In the genomic region with DNA sequence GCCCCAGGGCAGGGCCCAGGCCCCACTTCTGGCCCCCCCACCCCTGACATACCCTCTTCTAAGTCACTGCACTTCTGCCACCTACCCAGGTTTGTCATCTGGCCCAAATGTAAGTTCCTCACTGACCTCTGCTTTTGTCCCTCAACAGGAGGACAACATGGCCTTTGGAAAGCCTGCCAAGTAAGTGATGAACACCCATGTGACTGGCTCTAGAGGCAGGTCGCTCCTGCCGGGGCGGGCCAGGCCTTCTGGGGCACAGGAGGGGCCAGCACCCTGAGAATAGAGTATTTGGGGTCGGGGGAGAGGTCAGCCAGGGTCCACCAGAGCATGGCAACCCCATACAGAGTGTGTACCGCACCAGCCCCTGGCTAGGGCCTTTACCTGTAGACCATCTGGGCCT, we compare ENCODE assay signal across 23 cellular contexts. TPM values are rescaled to one million over a fixed set of nuclear protein-coding genes. Genes with fewer than 3 reads are reported as not detected.
DNase-seq lines count a peak whose midpoint lies in the region; ATAC-seq and TF ChIP-seq lines count a peak whose summit lies in the region.
"Had no signal": no experiment of that assay in that cellular context is flagged by ENCODE, and none has a peak within 500 bp of the region (broad histone marks: within the 10 kb centered on the region; RNA-seq: fewer than 3 reads in every experiment).

No MANE protein-coding gene starts in this region.

- H3K4me3 ChIP-seq in ACC112 (ENCODE audit: low read depth, low read length): no peak overlapping the region
- no peak overlapping the region for H3K4me3 ChIP-seq in CD4-positive, alpha-beta memory T cell (ENCODE audit: low read length in 2 of 2)
- no peak overlapping the region for H3K4me3 ChIP-seq in esophagus (ENCODE audit: low read depth in 1 of 2, low read length in 2 of 2)
- H3K4me3 ChIP-seq in esophagus squamous epithelium: no peak overlapping the region
- H3K4me3 ChIP-seq: GM12878, left lung, psoas muscle, uterus had no signal

- peaks cover 0 to 2% (median 0%) of the 10 kb centered on the region in 8 donors for H3K9me3 Mint-ChIP-seq in CD4-positive, alpha-beta memory T cell
- H3K9me3 Mint-ChIP-seq in natural killer cell: no peaks in the 10 kb centered on the region

- H3K4me1 Mint-ChIP-seq in CD4-positive, alpha-beta memory T cell: peaks cover 24 to 54% (median 37%) of the 10 kb centered on the region in 4 donors
- H3K4me1 Mint-ChIP-seq in natural killer cell: peaks cover 34 to 44% of the 10 kb centered on the region in 2 donors

- TF ChIP-seq POLR2A in esophagus squamous epithelium (IDR thresholded peaks at IDR 0.05): no peak

- H3K36me3 ChIP-seq in ACC112 (ENCODE audit: insufficient read depth, low read length): peaks cover 16% of the 10 kb centered on the region; the same call in 1 of the 2 replicates
- H3K36me3 ChIP-seq in CD4-positive, alpha-beta memory T cell (ENCODE audit: insufficient read depth, low read length): peaks cover 63% of the 10 kb centered on the region
- H3K36me3 ChIP-seq in esophagus (ENCODE audit: control insufficient read depth in 2 of 2, insufficient read depth in 2 of 2, low read length in 1 of 2): peaks cover 32 to 46% of the 10 kb centered on the region in 2 donors
- H3K36me3 ChIP-seq in esophagus squamous epithelium: peaks cover 42 to 100% (median 49%) of the 10 kb centered on the region in 3 donors
- H3K36me3 ChIP-seq: uterus had no signal

- peaks cover 31% of the 10 kb centered on the region for H3K79me2 ChIP-seq in ACC112 (ENCODE audit: control insufficient read depth, insufficient read depth, low read length, unreplicated experiment)

- H3K4me3 Mint-ChIP-seq in CD4-positive, alpha-beta memory T cell: no peak overlapping the region
- H3K4me3 Mint-ChIP-seq in natural killer cell: peak overlapping the region; percentile 6

- H3K27ac ChIP-seq in ACC112 (ENCODE audit: low read depth, low read length) (peak overlapping the region; percentile 45), esophagus (ENCODE audit: low read depth in 2 of 2, low read length in 1 of 2) (peak overlapping the region; percentile 28 to 45), esophagus squamous epithelium (peak overlapping the region in 2 of 4 donors; percentile 52 to 57)
- H3K27ac ChIP-seq in CD4-positive, alpha-beta memory T cell (ENCODE audit: low read depth, low read length): no peak overlapping the region
- H3K27ac ChIP-seq: left lung, psoas muscle, uterus had no signal

- peaks cover 8 to 56% of the 10 kb centered on the region in 2 donors for H3K36me3 Mint-ChIP-seq in CD4-positive, alpha-beta memory T cell
- H3K36me3 Mint-ChIP-seq in natural killer cell: no peaks in the 10 kb centered on the region

- TF ChIP-seq CTCF in natural killer cell (IDR thresholded peaks at IDR 0.05) (no peak), esophagus squamous epithelium (IDR thresholded peaks at IDR 0.05) (no peak)

- WGBS in esophagus, 2 donors: 84% methylated on average over 5 of the region's 5 CpGs
- 100% methylated on average over 1 of the region's 5 CpGs; no CpG with 5 or more reads in 1 of the 2 donors for WGBS in esophagus squamous epithelium, 2 donors

- no peaks in the 10 kb centered on the region for H3K27me3 Mint-ChIP-seq in CD4-positive, alpha-beta memory T cell
- no peaks in the 10 kb centered on the region for H3K27me3 Mint-ChIP-seq in natural killer cell (ENCODE audit: low read depth in 2 of 2)

- CTCF ChIA-PET in CD4-positive, alpha-beta memory T cell (lab: Charles Lee; ENCODE audit: partially characterized antibody): interaction anchor here (0.6 to 6.2 kb wide), 19 partner anchors 9 to 275 kb away, joined by 3 to 130 read pairs (median 7); a partner anchor contains a TSS

- H3K9me3 ChIP-seq in CD4-positive, alpha-beta memory T cell (ENCODE audit: control insufficient read depth in 1 of 2, low read length in 2 of 2): no peaks in the 10 kb centered on the region
- H3K9me3 ChIP-seq in esophagus (ENCODE audit: control insufficient read depth in 2 of 2, insufficient read depth in 1 of 2, low read depth in 1 of 2, low read length in 1 of 2): no peaks in the 10 kb centered on the region
- no peaks in the 10 kb centered on the region for H3K9me3 ChIP-seq in esophagus squamous epithelium
- H3K9me3 ChIP-seq: left lung, psoas muscle, uterus had no signal

- POLR2A ChIA-PET in CD4-positive, alpha-beta memory T cell (lab: Charles Lee; ENCODE audit: partially characterized antibody): interaction anchor here (0.9 to 3.2 kb wide), 6 partner anchors 9 to 55 kb away, joined by 3 to 25 read pairs (median 6); a partner anchor contains a TSS

- peaks cover 14% of the 10 kb centered on the region for H3K4me1 ChIP-seq in ACC112 (ENCODE audit: control insufficient read depth, insufficient read depth, low read length, unreplicated experiment)
- peaks cover 38% of the 10 kb centered on the region for H3K4me1 ChIP-seq in CD4-positive, alpha-beta memory T cell (ENCODE audit: insufficient read depth, low read length)
- H3K4me1 ChIP-seq in esophagus (ENCODE audit: control insufficient read depth in 2 of 2, insufficient read depth in 2 of 2, low read length in 1 of 2): peaks cover 0 to 2% of the 10 kb centered on the region in 2 donors
- peaks cover 6 to 45% (median 11%) of the 10 kb centered on the region in 3 donors for H3K4me1 ChIP-seq in esophagus squamous epithelium
- H3K4me1 ChIP-seq: uterus had no signal

- intact Hi-C loops in CD4-positive, alpha-beta memory T cell (cut with micrococcal nuclease): loop anchor here (1.0 kb wide), 1 partner anchor 56 kb away; no protein-coding TSS in a partner anchor
- intact Hi-C loops in natural killer cell (cut with micrococcal nuclease) (loop anchor here (2.0 kb wide), 1 partner anchor 63 kb away; no protein-coding TSS in a partner anchor), esophagus squamous epithelium (cut with DNase I) (no loop called here)

- ATAC-seq in natural killer cell: no peak

- DNase-seq in CD4-positive, alpha-beta memory T cell: no peak
- DNase-seq in natural killer cell (no peak), CD1c-positive myeloid dendritic cell (ENCODE audit: extremely low spot score) (no peak), esophagus squamous epithelium (lab: John Stamatoyannopoulos, UW) (no peak), Ammon's horn (ENCODE audit: low spot score) (no peak)
- DNase-seq: activated effector memory CD4-positive, alpha-beta T cell treated with Interleukin-2 at 50 U/mL for 16 hours; dermis blood vessel endothelial cell; DMS79; glutamatergic neuron; left lung; NCI-H1048; NCI-H1930; NCI-H226; NCI-H748 treated with DMSO at 0.1 percent for 48 hours; psoas muscle; stimulated activated CD4-positive, alpha-beta T cell treated with anti-CD3 and anti-CD28 coated beads, Interleukin-1b, Interleukin-23, amount 100 ng/mL, for 48 hours; uterus had no signal

- no peaks in the 10 kb centered on the region for H3K27me3 ChIP-seq in ACC112 (ENCODE audit: insufficient read depth, low read length)
- H3K27me3 ChIP-seq in CD4-positive, alpha-beta memory T cell (ENCODE audit: insufficient read depth, low read length): no peaks in the 10 kb centered on the region
- H3K27me3 ChIP-seq in esophagus (ENCODE audit: control insufficient read depth in 1 of 2, insufficient read depth in 2 of 2, low read length in 2 of 2): no peaks in the 10 kb centered on the region
- H3K27me3 ChIP-seq in esophagus squamous epithelium: no peaks in the 10 kb centered on the region
- H3K27me3 ChIP-seq: left lung, uterus had no signal

- H3K27ac Mint-ChIP-seq in CD4-positive, alpha-beta memory T cell: peak overlapping the region in 4 of 7 donors; percentile 22 to 75 (median 61)
- peak overlapping the region; percentile 69 to 78 for H3K27ac Mint-ChIP-seq in natural killer cell

- no peak overlapping the region for H2AFZ ChIP-seq in ACC112 (ENCODE audit: low read length, unreplicated experiment)

RNA-seq across cellular contexts. Expression of a gene that starts 9.9 kb away (rescaled TPM):
- 100 to 1,000 TPM; 146 to 158 TPM for total RNA-seq in CD4-positive, alpha-beta memory T cell
- polyA plus RNA-seq in CD4-positive, alpha-beta memory T cell: 100 to 1,000 TPM in 1 of 2 donors, 10 to 100 TPM in 1; 99.7 to 141 TPM
- 100 to 1,000 TPM; 136 to 302 TPM for polyA plus RNA-seq in esophagus
- total RNA-seq in natural killer cell (100 to 1,000 TPM; 244 to 312 (median 273) TPM), esophagus squamous epithelium (100 to 1,000 TPM in 3 of 4 donors, 10 to 100 TPM in 1; 74.7 to 182 (median 125) TPM)
- total RNA-seq: dermis blood vessel endothelial cell had no signal

RNA-seq across cellular contexts. Expression of a gene that starts 10.0 kb away (rescaled TPM):
- total RNA-seq in CD4-positive, alpha-beta memory T cell: 10 to 100 TPM; 44.4 to 45.4 TPM
- 10 to 100 TPM; 55.4 to 80.9 TPM for polyA plus RNA-seq in CD4-positive, alpha-beta memory T cell
- polyA plus RNA-seq in esophagus: 10 to 100 TPM; 31.5 to 46.6 TPM
- 10 to 100 TPM; 34.9 to 41.2 (median 37.3) TPM for total RNA-seq in natural killer cell
- total RNA-seq in esophagus squamous epithelium: 10 to 100 TPM; 20.0 to 33.0 (median 27.1) TPM

RNA-seq across cellular contexts. Expression of a gene that starts 34.8 kb away (rescaled TPM):
- 10 to 100 TPM in 1 of 2 experiments, 1 to 10 TPM in 1; 8.8 to 11.7 TPM for total RNA-seq in CD4-positive, alpha-beta memory T cell
- 1 to 10 TPM; 4.5 to 8.1 TPM for polyA plus RNA-seq in CD4-positive, alpha-beta memory T cell
- polyA plus RNA-seq in esophagus: 100 to 1,000 TPM in 1 of 2 donors, 10 to 100 TPM in 1; 48.5 to 110 TPM
- 10 to 100 TPM in 2 of 3 donors, 1 to 10 TPM in 1; 8.2 to 15.1 (median 12.1) TPM for total RNA-seq in natural killer cell
- total RNA-seq in esophagus squamous epithelium: 100 to 1,000 TPM in 1 of 4 donors, 10 to 100 TPM in 3; 72.3 to 121 (median 76.9) TPM

RNA-seq across cellular contexts. Expression of a gene that starts 42.7 kb away (rescaled TPM):
- not detected for total RNA-seq in CD4-positive, alpha-beta memory T cell
- not detected for polyA plus RNA-seq in CD4-positive, alpha-beta memory T cell
- polyA plus RNA-seq in esophagus: 1 to 10 TPM; 1.6 to 2.6 TPM
- not detected for total RNA-seq in natural killer cell
- total RNA-seq in esophagus squamous epithelium: 1 to 10 TPM; 3.0 to 4.7 (median 4.3) TPM
- total RNA-seq: dermis blood vessel endothelial cell, mononuclear cell, skeletal muscle tissue had no signal
- polyA plus RNA-seq: GM12878 had no signal

RNA-seq across cellular contexts. Expression of a gene that starts 51.2 kb away (rescaled TPM):
- not detected for total RNA-seq in CD4-positive, alpha-beta memory T cell
- under 1 TPM in 1 of 2 donors, not detected in 1; 0.22 TPM for polyA plus RNA-seq in CD4-positive, alpha-beta memory T cell
- 10 to 100 TPM; 10.5 to 14.5 TPM for polyA plus RNA-seq in esophagus
- under 1 TPM in 1 of 3 donors, not detected in 2; 0.40 TPM for total RNA-seq in natural killer cell
- total RNA-seq in esophagus squamous epithelium: 10 to 100 TPM in 1 of 4 donors, 1 to 10 TPM in 3; 4.8 to 15.4 (median 6.5) TPM
- total RNA-seq: dermis blood vessel endothelial cell, GM12878, mononuclear cell, psoas muscle, skeletal muscle tissue, temporal lobe had no signal
- polyA plus RNA-seq: GM12878, psoas muscle had no signal

Comparison
In these comparisons a context has a peak if more than half of its experiments do, and no peak if none do; other contexts are left out.
1. RNA of a gene that starts 34.8 kb away (total RNA-seq): 72.3 to 121 TPM in esophagus squamous epithelium; 8.2 to 15.1 TPM in natural killer cell and 8.8 to 11.7 TPM in CD4-positive, alpha-beta memory T cell; every median in the first group is over 4 times any median in the second.